ENCODE assay signal across 8 cellular contexts in genomic region chr15:40793216-40793989, GRCh38. TPM values are rescaled to one million over a fixed set of nuclear protein-coding genes. Genes with fewer than 3 reads are reported as not detected.
DNase-seq lines count a peak whose midpoint lies in the region; ATAC-seq and TF ChIP-seq lines count a peak whose summit lies in the region.

No MANE protein-coding gene starts in this region.

- WGBS in aorta, 2 donors = 81 to 83% methylated on average over 9 of the region's 9 CpGs

- no peaks in the 10 kb centered on the region for H3K9me3 ChIP-seq in aorta (ENCODE audit: control insufficient read depth, low read length)

- no peak for DNase-seq in natural killer cell treated with Interleukin-12 subunit alpha and Interleukin-12 subunit beta and Interleukin-15 and Interleukin-18, amount 100 ng/mL, for 72 hours (ENCODE audit: low spot score)
- no peak for DNase-seq in natural killer cell
- DNase-seq in hepatic stellate cell (ENCODE audit: low spot score) = peak; percentile 49
- DNase-seq in aorta = peak; percentile 38 to 54
- DNase-seq in mesenteric fat pad (ENCODE audit: low spot score) = no peak
- no peak for DNase-seq in NAMALWA (ENCODE audit: low spot score)

- ATAC-seq in natural killer cell treated with Interleukin-12 subunit alpha and Interleukin-12 subunit beta and Interleukin-15 and Interleukin-18, amount 100 ng/mL, for 72 hours = peak in 1 of 2 donors; percentile 80
- ATAC-seq in natural killer cell (no peak), aorta (ENCODE audit: low FRiP score) (no peak), HG03520 (IDR thresholded peaks at IDR 0.05; ENCODE audit: unreplicated experiment) (no peak)

- no peak for TF ChIP-seq CTCF in natural killer cell (IDR thresholded peaks at IDR 0.05)
- no peak for TF ChIP-seq CTCF in WI38 (IDR thresholded peaks at IDR 0.05; ENCODE audit: low read depth, low read length)

- peaks cover 4% of the 10 kb centered on the region for H3K36me3 Mint-ChIP-seq in natural killer cell treated with Interleukin-12 subunit alpha and Interleukin-12 subunit beta and Interleukin-15 and Interleukin-18, amount 100 ng/mL, for 72 hours
- no peaks in the 10 kb centered on the region for H3K36me3 Mint-ChIP-seq in natural killer cell

- peak overlapping the region; percentile 1 for H3K4me3 Mint-ChIP-seq in natural killer cell treated with Interleukin-12 subunit alpha and Interleukin-12 subunit beta and Interleukin-15 and Interleukin-18, amount 100 ng/mL, for 72 hours
- H3K4me3 Mint-ChIP-seq in natural killer cell = no peak overlapping the region

- H3K27ac ChIP-seq in aorta (ENCODE audit: low read depth in 1 of 2, low read length in 2 of 2) = no peak overlapping the region

- H3K36me3 ChIP-seq in aorta (ENCODE audit: control insufficient read depth in 1 of 2, insufficient read depth in 2 of 2, low read length in 1 of 2) = no peaks in the 10 kb centered on the region

- 0 out of 2 replicates have a peak overlapping the region, but pooled peaks have one; percentile 18 for H3K4me3 ChIP-seq in WI38 (ENCODE audit: low read depth, low read length)
- no peak overlapping the region for H3K4me3 ChIP-seq in aorta (ENCODE audit: low read length in 2 of 2)

- no peaks in the 10 kb centered on the region for H3K4me1 ChIP-seq in aorta (ENCODE audit: control insufficient read depth in 1 of 2, insufficient read depth in 2 of 2, low read length in 2 of 2)

- H3K9me3 Mint-ChIP-seq in natural killer cell treated with Interleukin-12 subunit alpha and Interleukin-12 subunit beta and Interleukin-15 and Interleukin-18, amount 100 ng/mL, for 72 hours = no peaks in the 10 kb centered on the region
- H3K9me3 Mint-ChIP-seq in natural killer cell = no peaks in the 10 kb centered on the region

- H3K27me3 ChIP-seq in aorta (ENCODE audit: control insufficient read depth in 1 of 2, insufficient read depth in 2 of 2, low read length in 1 of 2) = no peaks in the 10 kb centered on the region

- H3K27ac Mint-ChIP-seq in natural killer cell treated with Interleukin-12 subunit alpha and Interleukin-12 subunit beta and Interleukin-15 and Interleukin-18, amount 100 ng/mL, for 72 hours = peak overlapping the region in 1 of 2 donors; percentile 64
- H3K27ac Mint-ChIP-seq in natural killer cell = no peak overlapping the region

- no peaks in the 10 kb centered on the region for H3K27me3 Mint-ChIP-seq in natural killer cell treated with Interleukin-12 subunit alpha and Interleukin-12 subunit beta and Interleukin-15 and Interleukin-18, amount 100 ng/mL, for 72 hours
- H3K27me3 Mint-ChIP-seq in natural killer cell (ENCODE audit: low read depth in 2 of 2) = no peaks in the 10 kb centered on the region

- peaks cover 23 to 24% of the 10 kb centered on the region in 2 donors for H3K4me1 Mint-ChIP-seq in natural killer cell treated with Interleukin-12 subunit alpha and Interleukin-12 subunit beta and Interleukin-15 and Interleukin-18, amount 100 ng/mL, for 72 hours (ENCODE audit: low read depth in 2 of 2)
- H3K4me1 Mint-ChIP-seq in natural killer cell = peaks cover 25 to 27% of the 10 kb centered on the region in 2 donors

- intact Hi-C loops in natural killer cell (cut with micrococcal nuclease) (no loop called here), aorta (cut with DNase I) (no loop called here)

RNA-seq across cellular contexts. Expression of gene ZFYVE19, which starts 13.5 kb away (rescaled TPM):
- 10 to 100 TPM; 17.2 to 39.1 TPM for total RNA-seq in natural killer cell treated with Interleukin-12 subunit alpha and Interleukin-12 subunit beta and Interleukin-15 and Interleukin-18, amount 100 ng/mL, for 72 hours
- total RNA-seq in natural killer cell = 10 to 100 TPM; 16.4 to 19.7 (median 18.5) TPM
- 10 to 100 TPM in 1 of 2 donors, 1 to 10 TPM in 1; 9.3 to 17.4 TPM for total RNA-seq in aorta
- 10 to 100 TPM; 14.5 to 48.0 TPM for polyA plus RNA-seq in aorta
- total RNA-seq in mesenteric fat pad = 9.8 TPM

RNA-seq across cellular contexts. Expression of gene DNAJC17, which starts 13.9 kb away (rescaled TPM):
- 10 to 100 TPM; 40.4 to 62.6 TPM for total RNA-seq in natural killer cell treated with Interleukin-12 subunit alpha and Interleukin-12 subunit beta and Interleukin-15 and Interleukin-18, amount 100 ng/mL, for 72 hours
- total RNA-seq in natural killer cell = 10 to 100 TPM; 36.2 to 64.9 (median 50.0) TPM
- total RNA-seq in aorta = 10 to 100 TPM; 29.4 to 34.7 TPM
- 10 to 100 TPM; 20.5 to 75.9 TPM for polyA plus RNA-seq in aorta
- total RNA-seq in mesenteric fat pad = 25.8 TPM

RNA-seq across cellular contexts. Expression of gene C15orf62, which starts 23.6 kb away (rescaled TPM):
- total RNA-seq in natural killer cell treated with Interleukin-12 subunit alpha and Interleukin-12 subunit beta and Interleukin-15 and Interleukin-18, amount 100 ng/mL, for 72 hours = under 1 TPM; 0.12 to 0.22 TPM
- 1 to 10 TPM in 1 of 3 donors, under 1 TPM in 2; 0.64 to 1.4 (median 0.80) TPM for total RNA-seq in natural killer cell
- total RNA-seq in aorta = under 1 TPM; 0.19 to 0.87 TPM
- under 1 TPM in 1 of 2 donors, not detected in 1; 0.97 TPM for polyA plus RNA-seq in aorta
- 0.19 TPM for total RNA-seq in mesenteric fat pad

RNA-seq across cellular contexts. Expression of gene GCHFR, which starts 29.5 kb away (rescaled TPM):
- 10 to 100 TPM in 1 of 2 donors, 1 to 10 TPM in 1; 9.1 to 14.4 TPM for total RNA-seq in natural killer cell treated with Interleukin-12 subunit alpha and Interleukin-12 subunit beta and Interleukin-15 and Interleukin-18, amount 100 ng/mL, for 72 hours
- total RNA-seq in natural killer cell (10 to 100 TPM; 17.5 to 25.9 (median 25.9) TPM), aorta (1 to 10 TPM; 4.5 to 7.7 TPM), mesenteric fat pad (17.1 TPM)
- polyA plus RNA-seq in aorta = 10 to 100 TPM; 21.0 to 48.2 TPM

RNA-seq across cellular contexts. Expression of gene PPP1R14D, which starts 35.1 kb away (rescaled TPM):
- total RNA-seq in natural killer cell treated with Interleukin-12 subunit alpha and Interleukin-12 subunit beta and Interleukin-15 and Interleukin-18, amount 100 ng/mL, for 72 hours = not detected
- not detected for total RNA-seq in natural killer cell
- not detected for total RNA-seq in aorta
- polyA plus RNA-seq in aorta = 10 to 100 TPM in 1 of 2 donors, not detected in 1; 22.3 TPM
- total RNA-seq in mesenteric fat pad = not detected

Comparison
In these comparisons a context has a peak if more than half of its experiments do, and no peak if none do; other contexts are left out.
1. DNase-seq: peak in hepatic stellate cell (single experiment) and aorta (2 of 2); none in natural killer cell treated with Interleukin-12 subunit alpha and Interleukin-12 subunit beta and Interleukin-15 and Interleukin-18, amount 100 ng/mL, for 72 hours (single experiment), natural killer cell (single experiment), mesenteric fat pad (single experiment) and NAMALWA (single experiment).